In the genomic region with DNA sequence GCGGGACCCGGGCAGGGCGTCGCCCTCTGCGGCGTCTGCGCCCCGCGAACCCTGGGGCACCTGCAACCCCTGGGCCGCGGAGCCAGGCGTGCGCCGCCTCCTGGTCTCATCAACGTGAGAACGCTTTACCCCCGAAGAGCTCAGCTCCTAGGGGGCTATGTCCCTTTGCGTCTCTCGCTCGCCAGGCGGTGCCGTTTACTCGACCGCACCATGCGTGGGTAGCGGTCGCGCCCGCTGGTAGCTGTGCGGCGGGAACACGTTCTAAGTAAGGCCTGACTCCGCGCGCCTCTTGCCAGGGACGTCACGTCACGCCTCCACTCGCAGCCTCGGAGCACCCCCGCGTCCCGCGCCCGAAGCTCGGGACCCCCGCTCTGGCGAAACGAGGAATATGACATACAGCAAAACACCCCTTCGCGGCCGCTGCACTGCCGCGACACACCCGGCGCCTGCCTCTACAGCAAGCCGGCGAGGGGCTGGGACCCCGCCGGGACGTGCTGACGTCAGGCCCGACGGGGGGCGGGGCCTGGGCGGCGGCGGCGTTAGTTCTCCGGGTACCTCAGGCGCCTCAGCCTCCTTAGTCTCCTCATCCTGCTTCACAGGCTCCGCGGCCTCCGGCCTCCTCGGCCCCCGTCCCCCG, we compare ENCODE assay signal across 8 cellular contexts. TPM values are rescaled to one million over a fixed set of nuclear protein-coding genes. Genes with fewer than 3 reads are reported as not detected.
DNase-seq lines count a peak whose midpoint lies in the region; ATAC-seq and TF ChIP-seq lines count a peak whose summit lies in the region.

A gene with protein sequence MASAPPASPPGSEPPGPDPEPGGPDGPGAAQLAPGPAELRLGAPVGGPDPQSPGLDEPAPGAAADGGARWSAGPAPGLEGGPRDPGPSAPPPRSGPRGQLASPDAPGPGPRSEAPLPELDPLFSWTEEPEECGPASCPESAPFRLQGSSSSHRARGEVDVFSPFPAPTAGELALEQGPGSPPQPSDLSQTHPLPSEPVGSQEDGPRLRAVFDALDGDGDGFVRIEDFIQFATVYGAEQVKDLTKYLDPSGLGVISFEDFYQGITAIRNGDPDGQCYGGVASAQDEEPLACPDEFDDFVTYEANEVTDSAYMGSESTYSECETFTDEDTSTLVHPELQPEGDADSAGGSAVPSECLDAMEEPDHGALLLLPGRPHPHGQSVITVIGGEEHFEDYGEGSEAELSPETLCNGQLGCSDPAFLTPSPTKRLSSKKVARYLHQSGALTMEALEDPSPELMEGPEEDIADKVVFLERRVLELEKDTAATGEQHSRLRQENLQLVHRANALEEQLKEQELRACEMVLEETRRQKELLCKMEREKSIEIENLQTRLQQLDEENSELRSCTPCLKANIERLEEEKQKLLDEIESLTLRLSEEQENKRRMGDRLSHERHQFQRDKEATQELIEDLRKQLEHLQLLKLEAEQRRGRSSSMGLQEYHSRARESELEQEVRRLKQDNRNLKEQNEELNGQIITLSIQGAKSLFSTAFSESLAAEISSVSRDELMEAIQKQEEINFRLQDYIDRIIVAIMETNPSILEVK (plus strand): TSS at position 568 of the 637 bp plus-strand sequence. CDS start 358 bp downstream, outside the sequence.

- CTCF ChIA-PET in BJ (lab: Yijun Ruan, JAX), result interaction anchor here (1.0 kb wide), 1 partner anchor 33 kb away, joined by 3 read pairs; no protein-coding TSS in a partner anchor
- CTCF ChIA-PET in activated CD4-positive, alpha-beta memory T cell treated with anti-CD3 and anti-CD28 coated beads for 36 hours (lab: Charles Lee), result interaction anchor here (1.2 to 1.8 kb wide), 4 partner anchors 24 to 211 kb away, joined by 3 to 7 read pairs (median 4); partner anchors contain the start of genes DECR2 and METTL26

- POLR2A ChIA-PET in BJ (lab: Charles Lee), result no interaction called here
- POLR2A ChIA-PET in activated CD4-positive, alpha-beta memory T cell treated with anti-CD3 and anti-CD28 coated beads for 36 hours (lab: Charles Lee), result interaction anchor here (1.3 kb wide), 1 partner anchor 23 kb away, joined by 6 read pairs; the partner anchor contains the start of gene DECR2

- H3K4me3 Mint-ChIP-seq in activated CD4-positive, alpha-beta memory T cell treated with anti-CD3 and anti-CD28 coated beads for 36 hours, result peak within 1 kb of the TSS; percentile 82

- H3K36me3 Mint-ChIP-seq in activated CD4-positive, alpha-beta memory T cell treated with anti-CD3 and anti-CD28 coated beads for 36 hours, result peaks cover 2% of the 10 kb centered on the region

- H3K4me1 Mint-ChIP-seq in activated CD4-positive, alpha-beta memory T cell treated with anti-CD3 and anti-CD28 coated beads for 36 hours (ENCODE audit: low read depth), result peaks cover 31% of the 10 kb centered on the region

- no peaks in the 10 kb centered on the region for H3K9me3 Mint-ChIP-seq in activated CD4-positive, alpha-beta memory T cell treated with anti-CD3 and anti-CD28 coated beads for 36 hours

- H3K36me3 ChIP-seq in BJ (ENCODE audit: control insufficient read depth, insufficient read depth, low read length) (no peaks in the 10 kb centered on the region), duodenal mucosa (ENCODE audit: control insufficient read depth in 1 of 2, insufficient read depth in 2 of 2, low read length in 2 of 2) (no peaks in the 10 kb centered on the region), lower lobe of right lung (no peaks in the 10 kb centered on the region)

- H3K27me3 ChIP-seq in BJ (ENCODE audit: control insufficient read depth, insufficient read depth, low read length) (no peaks in the 10 kb centered on the region), duodenal mucosa (ENCODE audit: control insufficient read depth in 1 of 2, insufficient read depth in 2 of 2, low read length in 2 of 2) (peaks cover 0 to 13% of the 10 kb centered on the region in 2 donors), lower lobe of right lung (ENCODE audit: low read depth) (no peaks in the 10 kb centered on the region)

- TF ChIP-seq CTCF in BJ (IDR thresholded peaks at IDR 0.05; ENCODE audit: insufficient read depth, low read depth, low read length), result peak; percentile 35; the same call in 1 of the 2 replicates
- TF ChIP-seq CTCF in lower lobe of right lung (IDR thresholded peaks at IDR 0.05), result peak; percentile 19

- ATAC-seq in HG03439 (IDR thresholded peaks at IDR 0.05; ENCODE audit: unreplicated experiment), result peak; percentile 81
- peak; percentile 93 to 94 for ATAC-seq in lower lobe of right lung

- no peak for DNase-seq in BJ (ENCODE audit: low read depth)
- DNase-seq in NCI-H526 (lab: John Stamatoyannopoulos, UW), result peak; percentile 34 to 89
- DNase-seq in activated CD4-positive, alpha-beta memory T cell treated with anti-CD3 and anti-CD28 coated beads for 36 hours, result peak; percentile 87
- DNase-seq in lower lobe of right lung, result peak; percentile 86
- DNase-seq in stimulated activated CD4-positive, alpha-beta T cell treated with anti-CD3 and anti-CD28 coated beads, TNF-alpha, amount 100 ng/mL, for 24 hours (ENCODE audit: low read depth in 3 of 3), result peak; percentile 59 to 86 (median 77)

- H3K4me3 ChIP-seq in BJ (ENCODE audit: low read depth, low read length) (peak within 1 kb of the TSS; percentile 87), duodenal mucosa (ENCODE audit: low read depth in 1 of 2, low read length in 2 of 2) (peak within 1 kb of the TSS; percentile 78 to 82), lower lobe of right lung (peak within 1 kb of the TSS; percentile 78)

- intact Hi-C loops in activated CD4-positive, alpha-beta memory T cell treated with anti-CD3 and anti-CD28 coated beads for 36 hours (cut with micrococcal nuclease), result loop anchor here (1.0 kb wide), 1 partner anchor 25 kb away; no protein-coding TSS in a partner anchor
- intact Hi-C loops in lower lobe of right lung (cut with DNase I), result no loop called here

- TF ChIP-seq POLR2A in GM19099 (IDR thresholded peaks at IDR 0.05; ENCODE audit: extremely low read depth, insufficient read length, low read depth), result peak; percentile 82

- no peak within 1 kb of the TSS for H3K27ac Mint-ChIP-seq in activated CD4-positive, alpha-beta memory T cell treated with anti-CD3 and anti-CD28 coated beads for 36 hours

- H3K27ac ChIP-seq in duodenal mucosa (ENCODE audit: low read depth, low read length) (peak within 1 kb of the TSS; percentile 81), lower lobe of right lung (peak within 1 kb of the TSS; percentile 93)

- H3K27me3 Mint-ChIP-seq in activated CD4-positive, alpha-beta memory T cell treated with anti-CD3 and anti-CD28 coated beads for 36 hours, result no peaks in the 10 kb centered on the region

- H3K9me3 ChIP-seq in duodenal mucosa (ENCODE audit: control insufficient read depth in 1 of 2, low read length in 2 of 2), result no peaks in the 10 kb centered on the region
- no peaks in the 10 kb centered on the region for H3K9me3 ChIP-seq in lower lobe of right lung

- H3K4me1 ChIP-seq in duodenal mucosa (ENCODE audit: control insufficient read depth in 1 of 2, insufficient read depth in 2 of 2, low read length in 2 of 2) (peaks cover 28 to 29% of the 10 kb centered on the region in 2 donors), lower lobe of right lung (peaks cover 36% of the 10 kb centered on the region)

- peak within 1 kb of the TSS; percentile 51 to 72 for H3K9ac ChIP-seq in duodenal mucosa (ENCODE audit: low read depth in 1 of 2, low read length in 2 of 2)

RNA-seq across cellular contexts. Expression of the gene that starts here (rescaled TPM):
- 8.6 and 13.3 TPM in 2 replicates for polyA plus RNA-seq in BJ (2011; rRNA removed)
- polyA minus RNA-seq in BJ (2011; rRNA and poly(A)+ RNA removed), result 9.6 and 12.4 TPM in 2 replicates
- total RNA-seq in activated CD4-positive, alpha-beta memory T cell treated with anti-CD3 and anti-CD28 coated beads for 36 hours, result 10 to 100 TPM; 14.8 to 18.4 TPM
- 32.2 TPM for total RNA-seq in lower lobe of right lung
